ENCODE assay signal across 8 cellular contexts in genomic region chr20:32189691-32190607, GRCh38. TPM values are rescaled to one million over a fixed set of nuclear protein-coding genes. Genes with fewer than 3 reads are reported as not detected.
DNase-seq lines count a peak whose midpoint lies in the region; ATAC-seq and TF ChIP-seq lines count a peak whose summit lies in the region.

No MANE protein-coding gene starts in this region.

- H3K9me3 ChIP-seq in mammary epithelial cell (replicated peaks; ENCODE audit: insufficient read depth, low read length), result no peaks in the 10 kb centered on the region
- no peaks in the 10 kb centered on the region for H3K9me3 ChIP-seq in skeletal muscle tissue (ENCODE audit: control insufficient read depth in 3 of 3, low read length in 3 of 3)

- H3K4me2 ChIP-seq in mammary epithelial cell (ENCODE audit: insufficient read depth, low read depth, low read length), result peak overlapping the region; percentile 87

- H3K4me3 ChIP-seq in mammary epithelial cell (replicated peaks in 1 of 3; ENCODE audit: insufficient read depth in 1 of 3, low read depth in 2 of 3, low read length in 3 of 3), result peak overlapping the region; percentile 21 to 48 (median 33)
- H3K4me3 ChIP-seq in skeletal muscle tissue (ENCODE audit: low read length in 3 of 3), result peak overlapping the region; percentile 75 to 77 (median 75)

- peak; percentile 56 for DNase-seq in GM13977 (ENCODE audit: low spot score)
- peak in 4 of 5 donors; percentile 14 to 29 (median 24) for DNase-seq in T-helper 1 cell
- DNase-seq in mammary epithelial cell, result no peak
- peak; percentile 67 for DNase-seq in iPS-NIHi7 (ENCODE audit: extremely low spot score)

- H3K4me1 ChIP-seq in mammary epithelial cell (ENCODE audit: insufficient read depth, low read length) (peaks cover 12% of the 10 kb centered on the region), skeletal muscle tissue (ENCODE audit: control insufficient read depth in 3 of 3, insufficient read depth in 3 of 3, low read length in 3 of 3) (peaks cover 29 to 46% (median 31%) of the 10 kb centered on the region in 3 donors)

- H2AFZ ChIP-seq in mammary epithelial cell (ENCODE audit: low read depth, low read length), result peak overlapping the region; percentile 83

- H3K36me3 ChIP-seq in mammary epithelial cell (ENCODE audit: insufficient read depth, low read length), result no peaks in the 10 kb centered on the region
- H3K36me3 ChIP-seq in skeletal muscle tissue (ENCODE audit: control insufficient read depth in 3 of 3, insufficient read depth in 3 of 3, low read length in 3 of 3), result peaks cover 4 to 8% (median 5%) of the 10 kb centered on the region in 3 donors

- H3K79me2 ChIP-seq in mammary epithelial cell (ENCODE audit: insufficient read depth, low read length), result peaks cover 2% of the 10 kb centered on the region

- dilution Hi-C loops in mammary epithelial cell (cut with HindIII; ENCODE audit: low sequenced_read_pairs), result loop anchor here (5.0 kb wide), 1 partner anchor 38 kb away; no protein-coding TSS in a partner anchor

- no peaks in the 10 kb centered on the region for H4K20me1 ChIP-seq in mammary epithelial cell (ENCODE audit: insufficient read depth, low read length)

- no peaks in the 10 kb centered on the region for H3K27me3 ChIP-seq in mammary epithelial cell (ENCODE audit: insufficient read depth, low read length)
- no peaks in the 10 kb centered on the region for H3K27me3 ChIP-seq in skeletal muscle tissue (ENCODE audit: control insufficient read depth in 3 of 3, insufficient read depth in 3 of 3, low read length in 3 of 3)

- in situ Hi-C loops in GM13977 (cut with MboI; ENCODE audit: low pct_unique_long_range_greater_than_20kb, low sequenced_read_pairs, unreplicated experiment) (no loop called here), mammary epithelial cell (cut with MboI; ENCODE audit: low sequenced_read_pairs in 2 of 2) (no loop called here)

- ATAC-seq in HG03432 (IDR thresholded peaks at IDR 0.05; ENCODE audit: unreplicated experiment) (no peak), GM19035 (IDR thresholded peaks at IDR 0.05; ENCODE audit: unreplicated experiment) (no peak), HG02981 (IDR thresholded peaks at IDR 0.05; ENCODE audit: unreplicated experiment) (no peak)

- H3K9ac ChIP-seq in mammary epithelial cell (ENCODE audit: insufficient read depth, low read length), result no peak overlapping the region
- H3K9ac ChIP-seq in skeletal muscle tissue (ENCODE audit: low read depth in 1 of 3, low read length in 3 of 3), result peak overlapping the region; percentile 75 to 85 (median 82)

- intact Hi-C loops in mammary epithelial cell (cut with micrococcal nuclease), result no loop called here

- 10% methylated on average over 2 of the region's 88 CpGs for WGBS in mammary epithelial cell (ENCODE audit: low coverage, missing lambda C conversion rate)

- no peak overlapping the region for H3K27ac ChIP-seq in mammary epithelial cell (ENCODE audit: insufficient read depth, low read depth, low read length)
- H3K27ac ChIP-seq in skeletal muscle tissue (ENCODE audit: low read depth, low read length), result peak overlapping the region; percentile 44

- BruUV-seq in mammary epithelial cell (replicated peaks; lab: Mats Ljungman, UMichigan), result no TSS peak

- CTCF ChIA-PET in mammary epithelial cell (lab: Charles Lee; ENCODE audit: low non-redundant PET), result no interaction called here

- TF ChIP-seq CTCF in GM13977 (IDR thresholded peaks at IDR 0.05; ENCODE audit: extremely low read depth, insufficient read depth, missing control alignments), result no peak
- TF ChIP-seq CTCF in mammary epithelial cell (conservative IDR thresholded peaks at IDR 0.05 in 1 of 2, IDR thresholded peaks at IDR 0.05 in 1 of 2; ENCODE audit: extremely low read depth in 1 of 2, insufficient read depth in 1 of 2, low read depth in 1 of 2, low read length in 2 of 2), result no peak

RNA-seq across cellular contexts. Expression of gene PLAGL2, which starts 17.6 kb away (rescaled TPM):
- total RNA-seq in mammary epithelial cell, result 10 to 100 TPM in 1 of 2 donors, 1 to 10 TPM in 1; 6.3 to 17.2 TPM
- 3.7 TPM for polyA plus RNA-seq in mammary epithelial cell
- 20.9 TPM for polyA minus RNA-seq in mammary epithelial cell
- total RNA-seq in skeletal muscle tissue, result 2.1 TPM

RNA-seq across cellular contexts. Expression of gene POFUT1, which starts 17.7 kb away (rescaled TPM):
- total RNA-seq in mammary epithelial cell (10 to 100 TPM; 36.7 to 43.5 TPM), skeletal muscle tissue (20.4 TPM)
- polyA plus RNA-seq in mammary epithelial cell, result 25.0 TPM
- polyA minus RNA-seq in mammary epithelial cell, result 35.6 TPM
